In genomic region chr13:27792393-27793218, GRCh38 we compare ENCODE assay signal across 8 cellular contexts. TPM values are rescaled to one million over a fixed set of nuclear protein-coding genes. Genes with fewer than 3 reads are reported as not detected.
A peak's percentile ranks its signal among the peaks of the same experiment; 100 is the strongest.
DNase-seq lines count a peak whose midpoint lies in the region; ATAC-seq and TF ChIP-seq lines count a peak whose summit lies in the region.

GSX1 (plus strand) TSS chr13:27792483; CDS start chr13:27792691, 208 bp downstream.

- POLR2A ChIA-PET in Caco-2 (lab: Charles Lee) = no interaction called here

- H3K4me1 ChIP-seq in Caco-2 (peaks cover 24% of the 10 kb centered on the region), upper lobe of left lung (peaks cover 34 to 52% (median 36%) of the 10 kb centered on the region in 4 donors)

- H3K4me3 Mint-ChIP-seq in Caco-2 (ENCODE audit: unreplicated experiment) (peak within 1 kb of the TSS; percentile 4), glutamatergic neuron (ENCODE audit: unreplicated experiment) (peak within 1 kb of the TSS; percentile 71), osteocyte (ENCODE audit: unreplicated experiment) (peak within 1 kb of the TSS; percentile 61)
- peak within 1 kb of the TSS; percentile 71 for H3K4me3 Mint-ChIP-seq in activated naive CD4-positive, alpha-beta T cell treated with anti-CD3 and anti-CD28 coated beads for 36 hours

- TF ChIP-seq CTCF in Caco-2 (IDR thresholded peaks at IDR 0.05; ENCODE audit: insufficient read depth in 1 of 2, low read depth in 1 of 2, low read length in 1 of 2, severe bottlenecking in 1 of 2, unreplicated experiment in 1 of 2) (no peak), NB4 (IDR thresholded peaks at IDR 0.05; ENCODE audit: low read depth, low read length) (no peak), glutamatergic neuron (IDR thresholded peaks at IDR 0.05; ENCODE audit: partially characterized antibody, unreplicated experiment) (no peak), osteocyte (IDR thresholded peaks at IDR 0.05) (no peak), upper lobe of left lung (IDR thresholded peaks at IDR 0.05) (no peak)

- H3K27me3 ChIP-seq in Caco-2 (replicated peaks; ENCODE audit: control insufficient read depth, insufficient read depth, low read length) = peaks cover 7% of the 10 kb centered on the region
- H3K27me3 ChIP-seq in upper lobe of left lung = peaks cover 3 to 87% (median 54%) of the 10 kb centered on the region in 4 donors

- no peak within 1 kb of the TSS for H3K27ac Mint-ChIP-seq in Caco-2 (ENCODE audit: unreplicated experiment)
- no peak within 1 kb of the TSS for H3K27ac Mint-ChIP-seq in activated naive CD4-positive, alpha-beta T cell treated with anti-CD3 and anti-CD28 coated beads for 36 hours
- H3K27ac Mint-ChIP-seq in glutamatergic neuron (ENCODE audit: unreplicated experiment) = no peak within 1 kb of the TSS
- H3K27ac Mint-ChIP-seq in osteocyte (ENCODE audit: unreplicated experiment) = no peak within 1 kb of the TSS

- DNase-seq in Caco-2 (peak; percentile 78 to 86), NB4 (ENCODE audit: low read depth) (peak; percentile 69), glutamatergic neuron (peak; percentile 45), osteocyte (ENCODE audit: extremely low spot score, unreplicated experiment) (peak; percentile 89), upper lobe of left lung (peak; percentile 56 to 93), NCI-H187 (lab: John Stamatoyannopoulos, UW) (no peak), NCI-H510A treated with DMSO at 0.1 percent for 48 hours (lab: John Stamatoyannopoulos, UW) (no peak)
- DNase-seq in activated naive CD4-positive, alpha-beta T cell treated with anti-CD3 and anti-CD28 coated beads for 36 hours = peak; percentile 69

- peak; percentile 84 to 85 for ATAC-seq in upper lobe of left lung (ENCODE audit: low FRiP score in 2 of 2)

- no peak for TF ChIP-seq EP300 in upper lobe of left lung (IDR thresholded peaks at IDR 0.05)

- H3K27me3 Mint-ChIP-seq in Caco-2 (ENCODE audit: insufficient read depth, unreplicated experiment) (peaks cover 57% of the 10 kb centered on the region), glutamatergic neuron (ENCODE audit: unreplicated experiment) (peaks cover 60% of the 10 kb centered on the region), osteocyte (ENCODE audit: unreplicated experiment) (peaks cover 79% of the 10 kb centered on the region)
- H3K27me3 Mint-ChIP-seq in activated naive CD4-positive, alpha-beta T cell treated with anti-CD3 and anti-CD28 coated beads for 36 hours (ENCODE audit: low read depth) = peaks cover 76% of the 10 kb centered on the region

- H3K4me3 ChIP-seq in Caco-2 (ENCODE audit: low read depth, low read length) (0 out of 2 replicates have a peak within 1 kb of the TSS, but pooled peaks have one; percentile 11), NB4 (ENCODE audit: low read depth, low read length) (no peak within 1 kb of the TSS), upper lobe of left lung (peak within 1 kb of the TSS in 3 of 4 donors; percentile 20 to 48 (median 43))

- H3K9me3 Mint-ChIP-seq in Caco-2 (ENCODE audit: unreplicated experiment) (no peaks in the 10 kb centered on the region), glutamatergic neuron (ENCODE audit: unreplicated experiment) (peaks cover 28% of the 10 kb centered on the region), osteocyte (ENCODE audit: unreplicated experiment) (no peaks in the 10 kb centered on the region)
- H3K9me3 Mint-ChIP-seq in activated naive CD4-positive, alpha-beta T cell treated with anti-CD3 and anti-CD28 coated beads for 36 hours = no peaks in the 10 kb centered on the region

- no peak within 1 kb of the TSS for H3K27ac ChIP-seq in upper lobe of left lung

- H3K36me3 Mint-ChIP-seq in Caco-2 (ENCODE audit: insufficient read depth, unreplicated experiment) (no peaks in the 10 kb centered on the region), glutamatergic neuron (ENCODE audit: unreplicated experiment) (peaks cover 6% of the 10 kb centered on the region), osteocyte (ENCODE audit: unreplicated experiment) (peaks cover 5% of the 10 kb centered on the region)
- H3K36me3 Mint-ChIP-seq in activated naive CD4-positive, alpha-beta T cell treated with anti-CD3 and anti-CD28 coated beads for 36 hours (ENCODE audit: low read depth) = peaks cover 1% of the 10 kb centered on the region

- CTCF ChIA-PET in Caco-2 (lab: Charles Lee) = interaction anchor here (1.3 kb wide), 1 partner anchor 34 kb away, joined by 3 read pairs; no protein-coding TSS in a partner anchor
- CTCF ChIA-PET in activated naive CD4-positive, alpha-beta T cell treated with anti-CD3 and anti-CD28 coated beads for 36 hours (lab: Charles Lee) = interaction anchor here (1.5 kb wide), 1 partner anchor 30 kb away, joined by 3 read pairs; no protein-coding TSS in a partner anchor

- no peaks in the 10 kb centered on the region for H3K36me3 ChIP-seq in Caco-2 (ENCODE audit: control insufficient read depth, insufficient read depth, low read length)
- H3K36me3 ChIP-seq in upper lobe of left lung = no peaks in the 10 kb centered on the region

- H3K4me1 Mint-ChIP-seq in Caco-2 (ENCODE audit: low read depth, unreplicated experiment) = peaks cover 17% of the 10 kb centered on the region
- peaks cover 38% of the 10 kb centered on the region for H3K4me1 Mint-ChIP-seq in activated naive CD4-positive, alpha-beta T cell treated with anti-CD3 and anti-CD28 coated beads for 36 hours (ENCODE audit: low read depth)
- peaks cover 13% of the 10 kb centered on the region for H3K4me1 Mint-ChIP-seq in glutamatergic neuron (ENCODE audit: low read depth, unreplicated experiment)
- peaks cover 27% of the 10 kb centered on the region for H3K4me1 Mint-ChIP-seq in osteocyte (ENCODE audit: unreplicated experiment)

- intact Hi-C loops in Caco-2 (cut with micrococcal nuclease; ENCODE audit: unreplicated experiment) = no loop called here
- intact Hi-C loops in activated naive CD4-positive, alpha-beta T cell treated with anti-CD3 and anti-CD28 coated beads for 36 hours (cut with micrococcal nuclease) = loop anchor here (2.0 to 5.0 kb wide), 4 partner anchors 34 to 175 kb away; partner anchors contain the start of genes CDX2, LNX2 and POLR1D

- 5 to 7% methylated on average over 40 to 59 of the region's 87 CpGs for WGBS in upper lobe of left lung, 2 donors

- no peaks in the 10 kb centered on the region for H3K9me3 ChIP-seq in Caco-2
- no peaks in the 10 kb centered on the region for H3K9me3 ChIP-seq in upper lobe of left lung

- BruUV-seq in Caco-2 (replicated peaks; lab: Mats Ljungman, UMichigan) = no TSS peak

- TF ChIP-seq POLR2A in NB4 (IDR thresholded peaks at IDR 0.05; ENCODE audit: extremely low read depth, insufficient read length) (no peak), upper lobe of left lung (IDR thresholded peaks at IDR 0.05) (no peak)

RNA-seq across cellular contexts. Expression of gene GSX1, which starts in this region (rescaled TPM):
- not detected in 2 replicates for total RNA-seq in Caco-2 (2022)
- total RNA-seq in activated naive CD4-positive, alpha-beta T cell treated with anti-CD3 and anti-CD28 coated beads for 36 hours = not detected
- total RNA-seq in glutamatergic neuron (ENCODE audit: unreplicated experiment) = not detected
- not detected in 2 replicates for total RNA-seq in osteocyte
- total RNA-seq in upper lobe of left lung = not detected

Comparison
In these comparisons a context has a peak if more than half of its experiments do, and no peak if none do; other contexts are left out.
1. Peak in DNase-seq and H3K4me3 ChIP-seq in Caco-2; RNA of the gene not detected or under 1 TPM.
2. Peak in DNase-seq in activated naive CD4-positive, alpha-beta T cell treated with anti-CD3 and anti-CD28 coated beads for 36 hours; RNA of the gene not detected or under 1 TPM.
3. Peak in DNase-seq in glutamatergic neuron; RNA of the gene not detected or under 1 TPM.
4. Peak in DNase-seq in osteocyte; RNA of the gene not detected or under 1 TPM.
5. Peak in DNase-seq, ATAC-seq and H3K4me3 ChIP-seq in upper lobe of left lung; RNA of the gene not detected or under 1 TPM.
6. H3K4me3 Mint-ChIP-seq: peak in every context shown above with its lines; median percentile 71 in activated naive CD4-positive, alpha-beta T cell treated with anti-CD3 and anti-CD28 coated beads for 36 hours; 71 in glutamatergic neuron; 61 in osteocyte; 4 in Caco-2.